Comparison of ENCODE assay signal across 1 cellular context in genomic region chr19:29941828-29942403, GRCh38.
TF ChIP-seq lines count a peak whose summit lies in the region.

TSS of gene URI1 (plus strand) at chr19:29942239. CDS start at chr19:29942548, 309 bp downstream.

TF ChIP-seq in K562, 482 proteins besides CTCF, POLR2A, EP300 and RAD21 (continued from another document and continues in another):
- TF ChIP-seq ZNF609 (CRISPR knock-in tag; IDR thresholded peaks at IDR 0.05; ENCODE audit: borderline replicate concordance) (no peak), LEF1 (IDR thresholded peaks at IDR 0.05) (no peak), STAT5A (IDR thresholded peaks at IDR 0.05; ENCODE audit: borderline replicate concordance, low read length) (no peak), ZNF76 (CRISPR knock-in tag; IDR thresholded peaks at IDR 0.05; ENCODE audit: borderline replicate concordance) (no peak), VEZF1 (CRISPR knock-in tag; IDR thresholded peaks at IDR 0.05) (peak; percentile 65), CTBP1 (IDR thresholded peaks at IDR 0.05; ENCODE audit: borderline replicate concordance) (peak; percentile 70), IRF2 (CRISPR knock-in tag; IDR thresholded peaks at IDR 0.05) (no peak), BRD9 (IDR thresholded peaks at IDR 0.05; ENCODE audit: low read depth, partially characterized antibody) (no peak), ZNF316 (IDR thresholded peaks at IDR 0.05) (no peak), FOXM1 (IDR thresholded peaks at IDR 0.05; ENCODE audit: low read depth) (no peak), FOXM1 (CRISPR knock-in tag; IDR thresholded peaks at IDR 0.05; ENCODE audit: low read depth) (no peak), GTF2A2 (tag; IDR thresholded peaks at IDR 0.05) (no peak), PTTG1 (tag; IDR thresholded peaks at IDR 0.05; ENCODE audit: low read depth) (no peak), BCOR (IDR thresholded peaks at IDR 0.05) (no peak), ZNF77 (CRISPR knock-in tag; IDR thresholded peaks at IDR 0.05) (no peak), NR4A1 (CRISPR knock-in tag; IDR thresholded peaks at IDR 0.05) (no peak), NR4A1 (tag; IDR thresholded peaks at IDR 0.05) (no peak), ZFP1 (CRISPR knock-in tag; IDR thresholded peaks at IDR 0.05) (no peak), ZNF785 (CRISPR knock-in tag; IDR thresholded peaks at IDR 0.05) (no peak), NFE2 (IDR thresholded peaks at IDR 0.05; ENCODE audit: low read depth) (no peak), KAT7 (CRISPR knock-in tag; IDR thresholded peaks at IDR 0.05; ENCODE audit: borderline replicate concordance) (no peak), STAG1 (CRISPR knock-in tag; IDR thresholded peaks at IDR 0.05; ENCODE audit: borderline replicate concordance) (no peak), BRCA1 (IDR thresholded peaks at IDR 0.05) (no peak), BRCA1 (CRISPR knock-in tag; IDR thresholded peaks at IDR 0.05) (no peak), ZFPM2 (CRISPR knock-in tag; IDR thresholded peaks at IDR 0.05) (no peak), NCOA4 (IDR thresholded peaks at IDR 0.05; ENCODE audit: partially characterized antibody) (no peak), CTCFL (IDR thresholded peaks at IDR 0.05; ENCODE audit: borderline replicate concordance, insufficient read depth, low read depth, low read length, poor library complexity, severe bottlenecking) (no peak), GTF3C2 (IDR thresholded peaks at IDR 0.05; ENCODE audit: borderline replicate concordance, extremely low read depth, insufficient read length) (no peak), RHOXF2B (CRISPR knock-in tag; conservative IDR thresholded peaks at IDR 0.05) (no peak), MYNN (IDR thresholded peaks at IDR 0.05) (no peak), MYNN (CRISPR knock-in tag; IDR thresholded peaks at IDR 0.05) (no peak), MITF (IDR thresholded peaks at IDR 0.05) (no peak), DIDO1 (tag; IDR thresholded peaks at IDR 0.05; ENCODE audit: low read depth) (no peak), ZNF644 (tag; IDR thresholded peaks at IDR 0.05; ENCODE audit: low read depth) (no peak), XRCC4 (IDR thresholded peaks at IDR 0.05; ENCODE audit: extremely low read depth, insufficient read depth, insufficient read length) (no peak), ZNF449 (CRISPR knock-in tag; IDR thresholded peaks at IDR 0.05) (no peak), TEAD4 (IDR thresholded peaks at IDR 0.05; ENCODE audit: low read length) (no peak), TEAD4 (CRISPR knock-in tag; IDR thresholded peaks at IDR 0.05; ENCODE audit: borderline replicate concordance) (no peak), TCF15 (CRISPR knock-in tag; IDR thresholded peaks at IDR 0.05) (no peak), MLLT1 (IDR thresholded peaks at IDR 0.05) (no peak), ZBTB26 (CRISPR knock-in tag; IDR thresholded peaks at IDR 0.05) (no peak), SMAD1 (IDR thresholded peaks at IDR 0.05; ENCODE audit: low read depth, low read length, partially characterized antibody) (no peak), ZNF57 (CRISPR knock-in tag; IDR thresholded peaks at IDR 0.05) (no peak), ZKSCAN8 (CRISPR knock-in tag; IDR thresholded peaks at IDR 0.05) (no peak), KDM5B (IDR thresholded peaks at IDR 0.05; ENCODE audit: insufficient replicate concordance, low read depth, low read length) (peak; percentile 76), ID3 (CRISPR knock-in tag; IDR thresholded peaks at IDR 0.05) (no peak), ID3 (tag; IDR thresholded peaks at IDR 0.05) (no peak), SETDB1 (IDR thresholded peaks at IDR 0.05; ENCODE audit: low read length) (no peak), HDAC1 (IDR thresholded peaks at IDR 0.05) (0 out of 4 replicates have a peak, but pooled peaks of 1 of the 2 experiments have one; percentile 29), KDM1A (IDR thresholded peaks at IDR 0.05) (no peak), ASH1L (IDR thresholded peaks at IDR 0.05; ENCODE audit: borderline replicate concordance, low read depth, partially characterized antibody) (no peak), ELF2 (CRISPR knock-in tag; IDR thresholded peaks at IDR 0.05) (no peak), KLF13 (tag; IDR thresholded peaks at IDR 0.05; ENCODE audit: borderline replicate concordance, low read depth) (no peak), CHCHD3 (CRISPR knock-in tag; IDR thresholded peaks at IDR 0.05) (no peak), SREBF1 (IDR thresholded peaks at IDR 0.05; ENCODE audit: borderline replicate concordance, low read depth, low read length) (no peak), MCM7 (IDR thresholded peaks at IDR 0.05) (no peak), ZBTB8A (IDR thresholded peaks at IDR 0.05; ENCODE audit: partially characterized antibody) (no peak), SMARCC2 (IDR thresholded peaks at IDR 0.05; ENCODE audit: low read depth) (no peak)
